ENCODE assay signal across 9 cellular contexts in the genomic region with DNA sequence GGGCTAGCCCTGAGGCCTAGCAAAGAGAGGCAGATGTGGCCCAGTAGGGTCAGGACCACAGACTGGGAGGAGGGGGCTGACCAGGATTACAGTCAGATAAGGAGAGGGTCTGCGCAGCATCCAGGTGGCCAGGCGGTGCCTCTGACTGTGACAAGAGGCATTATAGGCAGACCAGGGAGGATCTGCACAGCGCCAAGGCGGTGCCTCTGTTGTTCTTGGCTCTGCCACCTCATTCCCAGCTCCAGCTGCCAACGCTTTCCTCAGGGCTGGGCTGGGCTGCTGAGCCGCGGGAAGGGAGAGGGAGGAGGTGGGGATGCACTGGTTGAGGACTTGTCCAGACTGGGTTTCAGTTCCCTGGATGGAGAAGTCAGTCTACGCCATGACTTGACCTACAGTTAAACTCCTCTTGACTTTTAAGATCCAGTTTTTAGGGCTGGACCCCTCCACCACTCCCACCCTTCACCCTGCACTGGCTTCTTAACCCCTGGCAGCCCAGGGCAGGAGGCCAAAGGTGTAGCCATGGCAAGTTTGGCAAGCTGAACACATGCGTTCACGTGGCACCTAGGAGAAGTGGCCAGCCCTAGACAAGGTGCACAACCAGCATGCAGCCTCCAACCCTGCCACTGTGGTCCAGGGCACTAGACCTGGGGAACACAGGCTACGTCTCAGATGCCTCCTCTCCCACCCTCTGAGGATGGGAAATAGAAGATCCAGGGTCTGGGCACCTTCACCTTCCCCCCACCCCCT. TPM values are rescaled to one million over a fixed set of nuclear protein-coding genes. Genes with fewer than 3 reads are reported as not detected.
DNase-seq lines count a peak whose midpoint lies in the region; ATAC-seq and TF ChIP-seq lines count a peak whose summit lies in the region.
"Had no signal": no experiment of that assay in that cellular context is flagged by ENCODE, and none has a peak within 500 bp of the region (broad histone marks: within the 10 kb centered on the region; RNA-seq: fewer than 3 reads in every experiment).

No MANE protein-coding gene starts in this region.

- no peak for ATAC-seq in HG03280 (IDR thresholded peaks at IDR 0.05; ENCODE audit: unreplicated experiment)
- ATAC-seq in HG03342 (IDR thresholded peaks at IDR 0.05; ENCODE audit: unreplicated experiment): no peak
- no peak for ATAC-seq in GM19455 (IDR thresholded peaks at IDR 0.05; ENCODE audit: unreplicated experiment)
- ATAC-seq in HG03439 (IDR thresholded peaks at IDR 0.05; ENCODE audit: unreplicated experiment): no peak

- intact Hi-C loops in adrenal gland (cut with DNase I) (no loop called here), testis (cut with DNase I; ENCODE audit: low total_unique reads) (no loop called here)

- H3K9me3 ChIP-seq in adrenal gland (replicated peaks in 1 of 3): no peaks in the 10 kb centered on the region
- H3K9me3 ChIP-seq in iPS-20b (ENCODE audit: insufficient read depth, low read depth, low read length): no peaks in the 10 kb centered on the region
- H3K9me3 ChIP-seq in testis: no peaks in the 10 kb centered on the region

- no peak overlapping the region for H3K4me3 ChIP-seq in adrenal gland
- no peak overlapping the region for H3K4me3 ChIP-seq in iPS-20b (ENCODE audit: low read length)
- H3K4me3 ChIP-seq in testis: no peak overlapping the region

- no peak overlapping the region for H3K27ac ChIP-seq in adrenal gland
- H3K27ac ChIP-seq in iPS-20b (ENCODE audit: low read length): no peak overlapping the region
- H3K27ac ChIP-seq in testis: no peak overlapping the region

- 37 to 49% (median 46%) methylated on average over 8 to 11 of the region's 11 CpGs for WGBS in adrenal gland, 4 donors
- 43 to 50% methylated on average over 11 of the region's 11 CpGs for WGBS in testis, 2 donors

- TF ChIP-seq CTCF in adrenal gland (IDR thresholded peaks at IDR 0.05) (no peak), testis (IDR thresholded peaks at IDR 0.05) (no peak)

- TF ChIP-seq POLR2A in adrenal gland (IDR thresholded peaks at IDR 0.05) (no peak), testis (IDR thresholded peaks at IDR 0.05) (no peak)

- H3K27me3 ChIP-seq in adrenal gland (no peaks in the 10 kb centered on the region), iPS-20b (ENCODE audit: insufficient read depth, low read length) (peaks cover 11% of the 10 kb centered on the region; the same call in 1 of the 2 replicates), testis (no peaks in the 10 kb centered on the region)

- peaks cover 28 to 38% of the 10 kb centered on the region in 2 donors for H3K4me1 ChIP-seq in adrenal gland (replicated peaks in 1 of 2)
- peaks cover 44% of the 10 kb centered on the region for H3K4me1 ChIP-seq in iPS-20b (ENCODE audit: insufficient read depth, low read length)
- peaks cover 27% of the 10 kb centered on the region for H3K4me1 ChIP-seq in testis

- H3K36me3 ChIP-seq in adrenal gland (replicated peaks in 1 of 2) (no peaks in the 10 kb centered on the region), iPS-20b (ENCODE audit: insufficient read depth, low read depth, low read length) (no peaks in the 10 kb centered on the region), testis (ENCODE audit: low read depth, missing control alignments) (no peaks in the 10 kb centered on the region)

- peak overlapping the region; percentile 40; the same call in 1 of the 2 replicates for H3K9ac ChIP-seq in iPS-20b (ENCODE audit: low read depth, low read length)

- peak; percentile 85 for DNase-seq in M059J (ENCODE audit: low read depth)
- peak; percentile 60 to 83 (median 79) for DNase-seq in adrenal gland
- DNase-seq in testis: peak; percentile 40
- DNase-seq: activated CD4-positive, alpha-beta T cell treated with anti-CD3 and anti-CD28 coated beads for 48 hours had no signal

RNA-seq across cellular contexts. Expression of a gene that starts 4.5 kb away (rescaled TPM):
- 21.1 and 31.9 TPM in 2 replicates for total RNA-seq in M059J (2014; rRNA removed; shearing (Covaris generic))
- total RNA-seq in adrenal gland (10 to 100 TPM in 1 of 8 donors, 1 to 10 TPM in 7; 3.1 to 11.6 (median 6.8) TPM), testis (1 to 10 TPM; 2.1 to 6.8 TPM)
- polyA plus RNA-seq in adrenal gland (10 to 100 TPM in 2 of 3 donors, 1 to 10 TPM in 1; 5.0 to 17.8 (median 11.2) TPM), testis (ENCODE audit: insufficient read depth, low read depth, low replicate concordance) (21.0 TPM)

RNA-seq across cellular contexts. Expression of a gene that starts 18.4 kb away (rescaled TPM):
- total RNA-seq in M059J (2014; rRNA removed; shearing (Covaris generic)): 12.2 and 23.3 TPM in 2 replicates
- total RNA-seq in adrenal gland: 100 to 1,000 TPM in 1 of 8 donors, 10 to 100 TPM in 7; 24.0 to 140 (median 32.5) TPM
- polyA plus RNA-seq in adrenal gland: 100 to 1,000 TPM in 1 of 3 donors, 10 to 100 TPM in 2; 17.4 to 127 (median 68.6) TPM
- 10 to 100 TPM; 34.1 to 69.0 TPM for total RNA-seq in testis
- 50.5 TPM for polyA plus RNA-seq in testis (ENCODE audit: insufficient read depth, low read depth, low replicate concordance)

RNA-seq across cellular contexts. Expression of a gene that starts 18.6 kb away (rescaled TPM):
- total RNA-seq in M059J (2014; rRNA removed; shearing (Covaris generic)): 27.0 and 27.8 TPM in 2 replicates
- total RNA-seq in adrenal gland (10 to 100 TPM; 10.6 to 38.5 (median 18.4) TPM), testis (100 to 1,000 TPM in 1 of 2 donors, 10 to 100 TPM in 1; 60.9 to 150 TPM)
- polyA plus RNA-seq in adrenal gland (10 to 100 TPM in 1 of 3 donors, 1 to 10 TPM in 2; 5.5 to 40.0 (median 8.8) TPM), testis (ENCODE audit: insufficient read depth, low read depth, low replicate concordance) (223 TPM)

RNA-seq across cellular contexts. Expression of a gene that starts 31.0 kb away (rescaled TPM):
- total RNA-seq in M059J (2014; rRNA removed; shearing (Covaris generic)): 48.1 and 61.7 TPM in 2 replicates
- total RNA-seq in adrenal gland (100 to 1,000 TPM in 4 of 8 donors, 10 to 100 TPM in 4; 46.7 to 140 (median 91.4) TPM), testis (10 to 100 TPM; 36.6 to 51.7 TPM)
- polyA plus RNA-seq in adrenal gland (100 to 1,000 TPM; 154 to 294 (median 239) TPM), testis (ENCODE audit: insufficient read depth, low read depth, low replicate concordance) (101 TPM)

RNA-seq across cellular contexts. Expression of a gene that starts 32.7 kb away (rescaled TPM):
- 0.02 and 0.37 TPM in 2 replicates for total RNA-seq in M059J (2014; rRNA removed; shearing (Covaris generic))
- total RNA-seq in adrenal gland (10 to 100 TPM in 6 of 8 donors, 1 to 10 TPM in 2; 7.7 to 22.9 (median 14.0) TPM), testis (10 to 100 TPM; 17.6 to 27.7 TPM)
- polyA plus RNA-seq in adrenal gland (10 to 100 TPM; 13.2 to 26.9 (median 18.0) TPM), testis (ENCODE audit: insufficient read depth, low read depth, low replicate concordance) (20.7 TPM)
